Comparison of ENCODE assay signal across 24 cellular contexts in the genomic region with DNA sequence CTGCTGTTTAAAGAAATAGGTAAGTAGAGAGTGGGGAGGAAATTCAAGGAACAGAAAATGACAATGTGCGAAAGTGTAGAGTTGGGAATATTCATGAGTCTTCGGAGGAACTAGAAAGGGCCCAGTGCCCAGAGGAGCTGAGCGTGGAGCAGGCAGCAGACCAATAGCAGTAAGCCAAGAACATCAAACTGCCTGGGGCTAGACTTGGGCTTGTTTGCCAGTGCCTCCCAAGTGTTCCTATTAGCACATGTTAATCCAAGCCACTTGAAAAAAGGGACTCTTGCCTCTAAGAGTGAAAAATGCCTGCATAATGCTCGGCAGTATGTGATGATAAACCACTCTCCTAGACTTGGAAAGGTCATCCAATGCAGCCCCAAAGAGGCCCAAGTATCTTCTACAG. TPM values are rescaled to one million over a fixed set of nuclear protein-coding genes. Genes with fewer than 3 reads are reported as not detected.
"Had no signal": no experiment of that assay in that cellular context is flagged by ENCODE, and none has a peak within 500 bp of the region (broad histone marks: within the 10 kb centered on the region; RNA-seq: fewer than 3 reads in every experiment).

No MANE protein-coding gene starts in this region.

- DNase-seq: activated CD4-positive, alpha-beta T cell treated with anti-CD3 and anti-CD28 coated beads for 1 hour; activated CD8-positive, alpha-beta memory T cell treated with anti-CD3 and anti-CD28 coated beads for 24 hours; activated CD8-positive, alpha-beta memory T cell treated with anti-CD3 and anti-CD28 coated beads, Interleukin-2, amount 50 U/mL, for 48 hours; activated effector memory CD4-positive, alpha-beta T cell treated with Interleukin-2 at 50 U/mL for 16 hours; activated naive CD4-positive, alpha-beta T cell treated with anti-CD3 and anti-CD28 coated beads, Interleukin-2, amount 10 ng/mL, durations not matched to agents 7 days and 5 days; activated naive CD8-positive, alpha-beta T cell treated with anti-CD3 and anti-CD28 coated beads, Interleukin-2, amount 50 U/mL, for 24 hours; activated T-cell treated with anti-CD3 and anti-CD28 coated beads, Interleukin-2, amount 50 U/mL, for 48 hours; central memory CD4-positive, alpha-beta T cell; foreskin melanocyte; heart left ventricle; left lung; mammary epithelial cell; naive thymus-derived CD8-positive, alpha-beta T cell; retina; spleen; stimulated activated CD4-positive, alpha-beta T cell treated with anti-CD3 and anti-CD28 coated beads, Interleukin-4, amount 100 ng/mL, for 4 hours; stimulated activated naive B cell treated with anti-CD40 and anti-IgM and Interleukin-4, amounts not matched to agents 10 μg/mL and 1 μg/mL and 100 μg/mL, for 72 hours; T-helper 2 cell; tibial artery had no signal

- H3K4me3 Mint-ChIP-seq: activated naive CD4-positive, alpha-beta T cell treated with anti-CD3 and anti-CD28 coated beads, Interleukin-2, amount 10 ng/mL, durations not matched to agents 7 days and 5 days; activated naive CD8-positive, alpha-beta T cell treated with anti-CD3 and anti-CD28 coated beads, Interleukin-2, amount 50 U/mL, for 24 hours; brain; naive thymus-derived CD8-positive, alpha-beta T cell had no signal

- H3K36me3 ChIP-seq: heart left ventricle, left lung, spleen, tibial artery had no signal

- H3K36me3 Mint-ChIP-seq: activated naive CD4-positive, alpha-beta T cell treated with anti-CD3 and anti-CD28 coated beads, Interleukin-2, amount 10 ng/mL, durations not matched to agents 7 days and 5 days; naive thymus-derived CD8-positive, alpha-beta T cell had no signal

- ATAC-seq: activated naive CD8-positive, alpha-beta T cell treated with anti-CD3 and anti-CD28 coated beads, Interleukin-2, amount 50 U/mL, for 24 hours; heart left ventricle; left lung; naive thymus-derived CD8-positive, alpha-beta T cell; stimulated activated naive B cell treated with anti-CD40 and anti-IgM and Interleukin-4, amounts not matched to agents 10 μg/mL and 1 μg/mL and 100 μg/mL, for 72 hours had no signal

- H3K27ac Mint-ChIP-seq: activated naive CD4-positive, alpha-beta T cell treated with anti-CD3 and anti-CD28 coated beads, Interleukin-2, amount 10 ng/mL, durations not matched to agents 7 days and 5 days; activated naive CD8-positive, alpha-beta T cell treated with anti-CD3 and anti-CD28 coated beads, Interleukin-2, amount 50 U/mL, for 24 hours; brain had no signal

- H3K4me3 ChIP-seq: dorsolateral prefrontal cortex, heart left ventricle, left lung, spleen, tibial artery had no signal

- H3K9me3 Mint-ChIP-seq: activated naive CD4-positive, alpha-beta T cell treated with anti-CD3 and anti-CD28 coated beads, Interleukin-2, amount 10 ng/mL, durations not matched to agents 7 days and 5 days; activated naive CD8-positive, alpha-beta T cell treated with anti-CD3 and anti-CD28 coated beads, Interleukin-2, amount 50 U/mL, for 24 hours; naive thymus-derived CD8-positive, alpha-beta T cell; stimulated activated naive B cell treated with anti-CD40 and anti-IgM and Interleukin-4, amounts not matched to agents 10 μg/mL and 1 μg/mL and 100 μg/mL, for 72 hours had no signal

- H3K27ac ChIP-seq: dorsolateral prefrontal cortex, epithelial cell of prostate, heart left ventricle, left lung, tibial artery, VCaP had no signal

- H3K9me3 ChIP-seq: heart left ventricle, left lung, spleen, tibial artery had no signal

RNA-seq across cellular contexts. Expression of a gene that starts 1.2 kb away (rescaled TPM):
- total RNA-seq: heart left ventricle; mammary epithelial cell; naive thymus-derived CD8-positive, alpha-beta T cell; spleen had no signal
- polyA plus RNA-seq: urinary bladder had no signal
